ENCODE assay signal across 1 cellular context in genomic region chr10:32144817-32145688, GRCh38.
TF ChIP-seq lines count a peak whose summit lies in the region.

No MANE protein-coding gene starts in this region.

TF ChIP-seq in GM23338, 12 proteins besides CTCF, POLR2A, EP300 and RAD21 (continued from another document):
- TF ChIP-seq ETS1 (IDR thresholded peaks at IDR 0.05) (no peak), ZNF331 (CRISPR knock-in tag; IDR thresholded peaks at IDR 0.05; ENCODE audit: low read depth) (no peak), STAT1 (IDR thresholded peaks at IDR 0.05; ENCODE audit: unreplicated experiment) (no peak), CREB1 (CRISPR knock-in tag; IDR thresholded peaks at IDR 0.05; ENCODE audit: low read depth) (no peak), ZNF114 (CRISPR knock-in tag; IDR thresholded peaks at IDR 0.05) (no peak), JUNB (IDR thresholded peaks at IDR 0.05; ENCODE audit: unreplicated experiment) (no peak), EZH2phosphoT487 (IDR thresholded peaks at IDR 0.05; ENCODE audit: unreplicated experiment) (no peak), NANOG (IDR thresholded peaks at IDR 0.05; ENCODE audit: borderline replicate concordance) (no peak), ZNF462 (CRISPR knock-in tag; IDR thresholded peaks at IDR 0.05) (no peak)
